In genomic region chr9:80020530-80020929, GRCh38 we compare ENCODE assay signal across 18 cellular contexts.
"Had no signal": no experiment of that assay in that cellular context is flagged by ENCODE, and none has a peak within 500 bp of the region (broad histone marks: within the 10 kb centered on the region; RNA-seq: fewer than 3 reads in every experiment).

No MANE protein-coding gene starts in this region.

- H3K27me3 ChIP-seq: stomach had no signal

- H3K27ac ChIP-seq: stomach, thoracic aorta had no signal

- H3K9me3 Mint-ChIP-seq: activated CD4-positive, alpha-beta T cell treated with anti-CD3 and anti-CD28 coated beads, Interleukin-2, amount 10 ng/mL, durations not matched to agents 7 days and 5 days; activated naive CD4-positive, alpha-beta T cell treated with anti-CD3 and anti-CD28 coated beads, Interleukin-2, amount 50 U/mL, for 24 hours; central memory CD8-positive, alpha-beta T cell had no signal

- DNase-seq: activated CD4-positive, alpha-beta T cell treated with anti-CD3 and anti-CD28 coated beads, Interleukin-2, amount 10 ng/mL, durations not matched to agents 7 days and 5 days; activated effector memory CD4-positive, alpha-beta T cell treated with Interleukin-2 at 50 U/mL for 16 hours; activated T-cell treated with anti-CD3 and anti-CD28 coated beads, Interleukin-2, amount 50 U/mL, for 1 hour; amygdala; cortex of kidney; effector CD8-positive, alpha-beta T cell; head of caudate nucleus; left colon; mammary epithelial cell; natural killer cell; stimulated activated CD4-positive, alpha-beta T cell treated with anti-CD3 and anti-CD28 coated beads, Interleukin-2, amount 100 ng/mL, for 48 hours; stomach had no signal

- H3K4me3 Mint-ChIP-seq: activated CD4-positive, alpha-beta T cell treated with anti-CD3 and anti-CD28 coated beads, Interleukin-2, amount 10 ng/mL, durations not matched to agents 7 days and 5 days; activated naive CD4-positive, alpha-beta T cell treated with anti-CD3 and anti-CD28 coated beads, Interleukin-2, amount 50 U/mL, for 24 hours; brain; central memory CD8-positive, alpha-beta T cell; natural killer cell had no signal

- H3K4me3 ChIP-seq: stomach, thoracic aorta had no signal

- ATAC-seq: left colon, natural killer cell, sciatic nerve had no signal

- H3K27me3 Mint-ChIP-seq: activated CD4-positive, alpha-beta T cell treated with anti-CD3 and anti-CD28 coated beads, Interleukin-2, amount 10 ng/mL, durations not matched to agents 7 days and 5 days; brain had no signal

- H3K36me3 ChIP-seq: stomach, thoracic aorta had no signal

- H3K27ac Mint-ChIP-seq: activated CD4-positive, alpha-beta T cell treated with anti-CD3 and anti-CD28 coated beads, Interleukin-2, amount 10 ng/mL, durations not matched to agents 7 days and 5 days; activated naive CD4-positive, alpha-beta T cell treated with anti-CD3 and anti-CD28 coated beads, Interleukin-2, amount 50 U/mL, for 24 hours; brain; natural killer cell; progenitor cell of endocrine pancreas had no signal

- H3K36me3 Mint-ChIP-seq: activated naive CD4-positive, alpha-beta T cell treated with anti-CD3 and anti-CD28 coated beads, Interleukin-2, amount 50 U/mL, for 24 hours; brain; natural killer cell had no signal

- H3K4me1 Mint-ChIP-seq: activated CD4-positive, alpha-beta T cell treated with anti-CD3 and anti-CD28 coated beads, Interleukin-2, amount 10 ng/mL, durations not matched to agents 7 days and 5 days; activated naive CD4-positive, alpha-beta T cell treated with anti-CD3 and anti-CD28 coated beads, Interleukin-2, amount 50 U/mL, for 24 hours; brain; central memory CD8-positive, alpha-beta T cell; natural killer cell had no signal

- H3K9me3 ChIP-seq: stomach, thoracic aorta had no signal

- H3K4me1 ChIP-seq: stomach had no signal
